19 cellular contexts compared by ENCODE assay signal in the genomic region with DNA sequence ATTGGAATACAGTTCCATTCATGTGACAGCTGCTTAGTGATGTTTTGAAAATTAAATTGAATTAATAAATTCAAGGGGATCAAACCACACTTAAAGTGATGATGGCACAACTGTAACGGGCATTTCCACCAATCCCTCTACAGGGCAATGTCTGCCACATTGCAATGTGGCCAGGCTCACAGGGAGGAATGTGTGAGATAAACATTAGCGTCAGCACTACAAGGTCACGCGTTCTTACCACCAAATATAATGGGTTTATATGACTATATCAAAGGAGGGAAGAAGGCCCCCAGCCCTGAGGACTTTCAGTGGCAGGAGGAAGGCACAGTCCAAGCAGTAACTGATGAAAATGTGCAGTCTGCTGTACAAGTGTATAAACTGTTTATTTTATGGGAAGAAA. TPM values are rescaled to one million over a fixed set of nuclear protein-coding genes. Genes with fewer than 3 reads are reported as not detected.
A peak's percentile ranks its signal among the peaks of the same experiment; 100 is the strongest.
DNase-seq lines count a peak whose midpoint lies in the region; ATAC-seq, FAIRE-seq and TF ChIP-seq lines count a peak whose summit lies in the region.
"Had no signal": no experiment of that assay in that cellular context is flagged by ENCODE, and none has a peak within 500 bp of the region (broad histone marks: within the 10 kb centered on the region; RNA-seq: fewer than 3 reads in every experiment).

No MANE protein-coding gene starts in this region.

- no peak for TF ChIP-seq CTCF in IMR-90 (conservative IDR thresholded peaks at IDR 0.05; ENCODE audit: low read depth, low read length)

- no peak overlapping the region for H4K8ac ChIP-seq in IMR-90 (ENCODE audit: low read depth in 2 of 2, low read length in 2 of 2)

- no peaks in the 10 kb centered on the region for H4K20me1 ChIP-seq in IMR-90 (ENCODE audit: insufficient read depth, low read length)
- H4K20me1 ChIP-seq: BLaER1 treated with 17β-estradiol and CSF1 and Interleukin-3, amounts not matched to agents 10 nM and 100 nM had no signal

- H3K9ac ChIP-seq in IMR-90 (ENCODE audit: low read depth, low read length): no peak overlapping the region
- H3K9ac ChIP-seq: BLaER1 treated with 17β-estradiol and CSF1 and Interleukin-3, amounts not matched to agents 10 nM and 100 nM had no signal

- intact Hi-C loops in IMR-90 (cut with micrococcal nuclease): no loop called here

- H2BK120ac ChIP-seq in IMR-90 (ENCODE audit: low read depth, low read length): no peak overlapping the region

- peak; percentile 74 for ATAC-seq in IMR-90 (ENCODE audit: low read depth)
- ATAC-seq: A549; CD8-positive, alpha-beta T cell had no signal

- H2AK5ac ChIP-seq in IMR-90 (ENCODE audit: low read depth, low read length): no peak overlapping the region

- dilution Hi-C loops in IMR-90 (cut with HindIII; ENCODE audit: low sequenced_read_pairs, unreplicated experiment): no loop called here

- H2AFZ ChIP-seq in IMR-90 (replicated peaks; ENCODE audit: low read length, poor library complexity): no peak overlapping the region

- CTCF ChIA-PET in IMR-90 (lab: Yijun Ruan, JAX): interaction anchor here (0.7 kb wide), 4 partner anchors 33 to 761 kb away, joined by 3 to 7 read pairs (median 4); no protein-coding TSS in a partner anchor

- H4K91ac ChIP-seq in IMR-90 (ENCODE audit: insufficient read depth, low read depth, low read length): no peak overlapping the region

- in situ Hi-C loops in IMR-90 (cut with MboI; ENCODE audit: low sequenced_read_pairs): no loop called here

- H3K4me1 ChIP-seq in IMR-90 (ENCODE audit: control insufficient read depth, insufficient read depth, low read length) (peaks cover 2% of the 10 kb centered on the region; the same call in 1 of the 2 replicates), small intestine (ENCODE audit: control insufficient read depth in 2 of 2, insufficient read depth in 1 of 2, low read depth in 1 of 2, low read length in 1 of 2) (no peaks in the 10 kb centered on the region)
- H3K4me1 ChIP-seq: A549, Caco-2 had no signal

- TF ChIP-seq POLR2A in GM12891 (IDR thresholded peaks at IDR 0.05; ENCODE audit: low read depth, low read length) (no peak), IMR-90 (IDR thresholded peaks at IDR 0.05; ENCODE audit: low read depth, low read length) (no peak)

- no peaks in the 10 kb centered on the region for H3K79me1 ChIP-seq in IMR-90 (ENCODE audit: low read depth in 1 of 2, low read length in 2 of 2)

- H3K36me3 ChIP-seq in IMR-90 (ENCODE audit: control insufficient read depth, insufficient read depth, low read length) (no peaks in the 10 kb centered on the region), small intestine (ENCODE audit: control insufficient read depth in 2 of 2, insufficient read depth in 2 of 2, low read length in 2 of 2) (no peaks in the 10 kb centered on the region)
- H3K36me3 ChIP-seq: BLaER1 treated with 17β-estradiol and CSF1 and Interleukin-3, amounts not matched to agents 10 nM and 100 nM had no signal

- POLR2A ChIA-PET in IMR-90 (lab: Charles Lee; ENCODE audit: unreplicated experiment): no interaction called here

- FAIRE-seq in GM12891 (lab: Jason Lieb, UNC) (peak; percentile 20), small intestine (lab: Jason Lieb, UNC) (no peak)
- FAIRE-seq: A549, D721Med, G401.6, GM18507 had no signal

- H3K9me1 ChIP-seq in IMR-90 (ENCODE audit: insufficient read depth, low read length): no peaks in the 10 kb centered on the region

- no peak overlapping the region for H2BK20ac ChIP-seq in IMR-90 (ENCODE audit: low read depth, low read length)

- H2AK9ac ChIP-seq in IMR-90 (replicated peaks; ENCODE audit: low read depth, low read length, poor library complexity): no peak overlapping the region

- H2BK15ac ChIP-seq in IMR-90 (ENCODE audit: low read depth, low read length): no peak overlapping the region

- no peak for DNase-seq in GM12891 (ENCODE audit: insufficient read length, low spot score)
- DNase-seq in IMR-90: peak; percentile 14
- peak; percentile 1 for DNase-seq in small intestine
- DNase-seq in NCI-H2227 treated with DMSO at 0.1 percent for 48 hours (lab: John Stamatoyannopoulos, UW): no peak
- DNase-seq in activated CD8-positive, alpha-beta memory T cell treated with anti-CD3 and anti-CD28 coated beads, Interleukin-2, amount 50 U/mL, for 4 hours: no peak
- DNase-seq: AML-193; Caco-2; Calu3; CD4-positive, alpha-beta T cell; CD8-positive, alpha-beta T cell; DMS79 treated with DMSO at 0.1 percent for 48 hours; GF-D8 had no signal

- no peak overlapping the region for H3K4ac ChIP-seq in IMR-90 (ENCODE audit: low read depth, low read length)

- no peaks in the 10 kb centered on the region for H3K9me3 ChIP-seq in IMR-90 (ENCODE audit: control insufficient read depth, insufficient read depth, low read length)
- no peaks in the 10 kb centered on the region for H3K9me3 ChIP-seq in small intestine (ENCODE audit: control insufficient read depth, low read depth)
- H3K9me3 ChIP-seq: A549; BLaER1 treated with 17β-estradiol and CSF1 and Interleukin-3, amounts not matched to agents 10 nM and 100 nM had no signal

- H3K27ac ChIP-seq in IMR-90 (ENCODE audit: insufficient read depth, low read length): no peak overlapping the region
- no peak overlapping the region for H3K27ac ChIP-seq in small intestine (ENCODE audit: low read depth in 1 of 2, low read length in 1 of 2)
- H3K27ac ChIP-seq: 22Rv1; A549; BLaER1 treated with 17β-estradiol and CSF1 and Interleukin-3, amounts not matched to agents 10 nM and 100 nM; C4-2B had no signal

- no peak overlapping the region for H4K5ac ChIP-seq in IMR-90 (ENCODE audit: low read depth, low read length)

- H3K23ac ChIP-seq in IMR-90 (ENCODE audit: low read depth, low read length): no peak overlapping the region

- H3K27me3 ChIP-seq in IMR-90 (ENCODE audit: control insufficient read depth, insufficient read depth, low read length) (0 out of 2 replicates have a peak, but pooled peaks cover 1% of the 10 kb centered on the region), small intestine (ENCODE audit: control insufficient read depth in 2 of 2, insufficient read depth in 2 of 2, low read length in 2 of 2) (no peaks in the 10 kb centered on the region)
- H3K27me3 ChIP-seq: BLaER1 treated with 17β-estradiol and CSF1 and Interleukin-3, amounts not matched to agents 10 nM and 100 nM had no signal

- H3K4me2 ChIP-seq in IMR-90 (ENCODE audit: low read depth, low read length): no peak overlapping the region
- H3K4me2 ChIP-seq: A549; BLaER1 treated with 17β-estradiol and CSF1 and Interleukin-3, amounts not matched to agents 10 nM and 100 nM had no signal

- H2BK5ac ChIP-seq in IMR-90 (ENCODE audit: low read depth, low read length, poor library complexity, severe bottlenecking): no peak overlapping the region

- TF ChIP-seq RAD21 in IMR-90 (IDR thresholded peaks at IDR 0.05; ENCODE audit: low read length): no peak

- H3K56ac ChIP-seq in IMR-90 (ENCODE audit: extremely low read depth, insufficient read depth, low read length): no peak overlapping the region

- H3K4me3 ChIP-seq in IMR-90 (ENCODE audit: insufficient read depth, low read depth, low read length) (no peak overlapping the region), small intestine (ENCODE audit: low read depth in 1 of 2, low read length in 2 of 2) (no peak overlapping the region)
- H3K4me3 ChIP-seq: A549; BLaER1 treated with 17β-estradiol and CSF1 and Interleukin-3, amounts not matched to agents 10 nM and 100 nM had no signal

- no TSS peak for BruUV-seq in IMR-90 (replicated peaks; lab: Mats Ljungman, UMichigan)

- no peak overlapping the region for H3K18ac ChIP-seq in IMR-90 (ENCODE audit: low read depth, low read length)

- WGBS in IMR-90 (ENCODE audit: extremely low coverage in 2 of 2, insufficient read length in 1 of 2), 2 experiments: no CpG with 5 or more reads among the region's 4 CpGs
- 74 to 86% (median 79%) methylated on average over 4 of the region's 4 CpGs for WGBS in small intestine, 3 donors

- H3K14ac ChIP-seq in IMR-90 (replicated peaks; ENCODE audit: low read depth, low read length): no peak overlapping the region

TF ChIP-seq in GM12891, 5 proteins besides CTCF, POLR2A, EP300 and RAD21:
- TF ChIP-seq PAX5 (IDR thresholded peaks at IDR 0.05; ENCODE audit: insufficient read depth, low read length, severe bottlenecking): no peak
- no peak for TF ChIP-seq POU2F2 (IDR thresholded peaks at IDR 0.05; ENCODE audit: low read depth, low read length)
- TF ChIP-seq TAF1 (IDR thresholded peaks at IDR 0.05; ENCODE audit: low read depth, low read length): no peak
- no peak for TF ChIP-seq POLR2AphosphoS5 (IDR thresholded peaks at IDR 0.05; ENCODE audit: low read depth, low read length)
- no peak for TF ChIP-seq SPI1 (IDR thresholded peaks at IDR 0.05; ENCODE audit: low read depth, low read length)

TF ChIP-seq in IMR-90, 13 proteins besides CTCF, POLR2A, EP300 and RAD21 (continues in another document):
- TF ChIP-seq FOS (IDR thresholded peaks at IDR 0.05; ENCODE audit: low read depth, low read length) (no peak), RCOR1 (IDR thresholded peaks at IDR 0.05; ENCODE audit: insufficient replicate concordance, low read length) (no peak), RFX5 (IDR thresholded peaks at IDR 0.05; ENCODE audit: low read depth, low read length) (no peak), MXI1 (IDR thresholded peaks at IDR 0.05; ENCODE audit: borderline replicate concordance, low read depth, low read length) (no peak)
- TF ChIP-seq, protein P1, sequence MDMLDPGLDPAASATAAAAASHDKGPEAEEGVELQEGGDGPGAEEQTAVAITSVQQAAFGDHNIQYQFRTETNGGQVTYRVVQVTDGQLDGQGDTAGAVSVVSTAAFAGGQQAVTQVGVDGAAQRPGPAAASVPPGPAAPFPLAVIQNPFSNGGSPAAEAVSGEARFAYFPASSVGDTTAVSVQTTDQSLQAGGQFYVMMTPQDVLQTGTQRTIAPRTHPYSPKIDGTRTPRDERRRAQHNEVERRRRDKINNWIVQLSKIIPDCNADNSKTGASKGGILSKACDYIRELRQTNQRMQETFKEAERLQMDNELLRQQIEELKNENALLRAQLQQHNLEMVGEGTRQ (IDR thresholded peaks at IDR 0.05; ENCODE audit: low read depth, low read length): no peak
- TF ChIP-seq, protein P2, sequence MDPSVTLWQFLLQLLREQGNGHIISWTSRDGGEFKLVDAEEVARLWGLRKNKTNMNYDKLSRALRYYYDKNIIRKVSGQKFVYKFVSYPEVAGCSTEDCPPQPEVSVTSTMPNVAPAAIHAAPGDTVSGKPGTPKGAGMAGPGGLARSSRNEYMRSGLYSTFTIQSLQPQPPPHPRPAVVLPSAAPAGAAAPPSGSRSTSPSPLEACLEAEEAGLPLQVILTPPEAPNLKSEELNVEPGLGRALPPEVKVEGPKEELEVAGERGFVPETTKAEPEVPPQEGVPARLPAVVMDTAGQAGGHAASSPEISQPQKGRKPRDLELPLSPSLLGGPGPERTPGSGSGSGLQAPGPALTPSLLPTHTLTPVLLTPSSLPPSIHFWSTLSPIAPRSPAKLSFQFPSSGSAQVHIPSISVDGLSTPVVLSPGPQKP (IDR thresholded peaks at IDR 0.05; ENCODE audit: borderline replicate concordance, low read depth, low read length): no peak

RNA-seq across cellular contexts. Expression of a gene that starts 31.1 kb away (rescaled TPM):
- polyA plus RNA-seq in GM12891 (2012; ENCODE audit: low read depth, missing spikeins): 47.0 TPM
- total RNA-seq in IMR-90 (2012; rRNA removed): 5.6 and 6.6 TPM in 2 replicates
- polyA plus RNA-seq in IMR-90 (2012; rRNA removed): 3.5 and 3.6 TPM in 2 replicates
- 3.6 and 5.0 TPM in 2 replicates for polyA plus RNA-seq in IMR-90 (2012; cell fraction: cytosol; rRNA removed)
- 2.0 and 2.9 TPM in 2 replicates for polyA plus RNA-seq in IMR-90 (2012; cell fraction: nucleus; rRNA removed; ENCODE audit: low replicate concordance)
- 10 to 100 TPM in 1 of 3 donors, 1 to 10 TPM in 2; 1.8 to 11.6 (median 4.1) TPM for polyA plus RNA-seq in small intestine
- total RNA-seq: Calu3 had no signal

Comparison
In these comparisons a context has a peak if more than half of its experiments do, and no peak if none do; other contexts are left out.
1. DNase-seq: peak in IMR-90 (single experiment) and small intestine (single experiment); none in GM12891 (single experiment), NCI-H2227 treated with DMSO at 0.1 percent for 48 hours (single experiment) and activated CD8-positive, alpha-beta memory T cell treated with anti-CD3 and anti-CD28 coated beads, Interleukin-2, amount 50 U/mL, for 4 hours (single experiment).